8 cellular contexts compared by ENCODE assay signal in genomic region chr14:72516936-72517408, GRCh38.
A peak's percentile ranks its signal among the peaks of the same experiment; 100 is the strongest.
DNase-seq lines count a peak whose midpoint lies in the region; ATAC-seq, FAIRE-seq and TF ChIP-seq lines count a peak whose summit lies in the region.

No MANE protein-coding gene starts in this region.

- peak; percentile 60 for ATAC-seq in T-helper 17 cell
- ATAC-seq in GM18519 (IDR thresholded peaks at IDR 0.05; ENCODE audit: low FRiP score, unreplicated experiment), result no peak

- no peaks in the 10 kb centered on the region for H3K9me2 ChIP-seq in Loucy (replicated peaks; ENCODE audit: low read depth, low read length)

- 41 to 47% (median 42%) methylated on average over 5 of the region's 5 CpGs for WGBS in small intestine, 3 donors

- no peaks in the 10 kb centered on the region for H4K20me1 ChIP-seq in Loucy (ENCODE audit: insufficient read depth, low read length, poor library complexity, severe bottlenecking)

- no peak for FAIRE-seq in small intestine (lab: Jason Lieb, UNC)

- no peak overlapping the region for H2AFZ ChIP-seq in Loucy (ENCODE audit: low read length)

- H3K27ac Mint-ChIP-seq in T-helper 17 cell, result no peak overlapping the region

- intact Hi-C loops in ascending aorta (cut with DNase I), result loop anchor here (1.0 kb wide), 2 partner anchors 388 to 431 kb away; no protein-coding TSS in a partner anchor

- H3K9me3 ChIP-seq in Loucy (ENCODE audit: insufficient read depth, low read depth, low read length) (peaks cover 17% of the 10 kb centered on the region), T-helper 17 cell (ENCODE audit: control insufficient read depth, low read length, poor library complexity, severe bottlenecking) (no peaks in the 10 kb centered on the region), ascending aorta (peaks cover 0 to 7% of the 10 kb centered on the region in 2 donors), small intestine (ENCODE audit: control insufficient read depth, low read depth) (no peaks in the 10 kb centered on the region)

- H3K4me3 Mint-ChIP-seq in T-helper 17 cell, result peak overlapping the region; percentile 19

- H3K79me2 ChIP-seq in Loucy (ENCODE audit: insufficient read depth, low read length), result no peaks in the 10 kb centered on the region

- peaks cover 34% of the 10 kb centered on the region for H3K4me1 Mint-ChIP-seq in T-helper 17 cell

- H3K27ac ChIP-seq in ascending aorta (no peak overlapping the region), small intestine (ENCODE audit: low read depth in 1 of 2, low read length in 1 of 2) (no peak overlapping the region)

- H3K36me3 Mint-ChIP-seq in T-helper 17 cell (ENCODE audit: low read depth), result no peaks in the 10 kb centered on the region

- DNase-seq in Daoy (ENCODE audit: low read depth) (peak; percentile 80), T-helper 17 cell (peak; percentile 32 to 68 (median 47)), ascending aorta (ENCODE audit: low spot score in 2 of 2) (peak in 1 of 2 donors; percentile 81), hypothalamus (lab: John Stamatoyannopoulos, UW) (peak in 40 of 51 donors; percentile 5 to 74 (median 38)), small intestine (peak; percentile 62), NCI-H2107 (lab: John Stamatoyannopoulos, UW) (no peak)

- H3K36me3 ChIP-seq in Loucy (ENCODE audit: insufficient read depth, low read length) (peaks cover 6% of the 10 kb centered on the region; the same call in 1 of the 2 replicates), ascending aorta (no peaks in the 10 kb centered on the region), small intestine (ENCODE audit: control insufficient read depth in 2 of 2, insufficient read depth in 2 of 2, low read length in 2 of 2) (no peaks in the 10 kb centered on the region)

- TF ChIP-seq CTCF in Loucy (conservative IDR thresholded peaks at IDR 0.05; ENCODE audit: low read length) (peak; percentile 97), ascending aorta (IDR thresholded peaks at IDR 0.05) (peak; percentile 83 to 92 (median 84))

- H3K4me3 ChIP-seq in Loucy (ENCODE audit: low read length, poor library complexity, severe bottlenecking) (no peak overlapping the region), ascending aorta (peak overlapping the region in 1 of 2 donors; percentile 9), small intestine (ENCODE audit: low read depth in 1 of 2, low read length in 2 of 2) (no peak overlapping the region)

- peak overlapping the region; percentile 75 for H3K4me2 ChIP-seq in Loucy (ENCODE audit: low read depth, low read length, poor library complexity, severe bottlenecking)

- peaks cover 27% of the 10 kb centered on the region for H3F3A ChIP-seq in Loucy (ENCODE audit: low read depth)

- H3K27me3 ChIP-seq in Loucy (ENCODE audit: insufficient read depth, low read length, poor library complexity, severe bottlenecking), result no peaks in the 10 kb centered on the region
- no peaks in the 10 kb centered on the region for H3K27me3 ChIP-seq in ascending aorta
- no peaks in the 10 kb centered on the region for H3K27me3 ChIP-seq in small intestine (ENCODE audit: control insufficient read depth in 2 of 2, insufficient read depth in 2 of 2, low read length in 2 of 2)

- H3K4me1 ChIP-seq in Loucy (ENCODE audit: insufficient read depth, low read length, poor library complexity, severe bottlenecking), result peaks cover 56% of the 10 kb centered on the region
- peaks cover 2 to 3% of the 10 kb centered on the region in 2 donors for H3K4me1 ChIP-seq in ascending aorta
- H3K4me1 ChIP-seq in small intestine (ENCODE audit: control insufficient read depth in 2 of 2, insufficient read depth in 1 of 2, low read depth in 1 of 2, low read length in 1 of 2), result no peaks in the 10 kb centered on the region

- peak overlapping the region; percentile 21 for H3K9ac ChIP-seq in Loucy (ENCODE audit: low read depth, low read length, poor library complexity, severe bottlenecking)

- no peaks in the 10 kb centered on the region for H3K27me3 Mint-ChIP-seq in T-helper 17 cell
